16 cellular contexts compared by ENCODE assay signal in genomic region chr14:24266344-24267244, GRCh38.
"Had no signal": no experiment of that assay in that cellular context is flagged by ENCODE, and none has a peak within 500 bp of the region (broad histone marks: within the 10 kb centered on the region; RNA-seq: fewer than 3 reads in every experiment).

No MANE protein-coding gene starts in this region.

- H3K27ac ChIP-seq: heart right ventricle, right atrium auricular region, tibial artery, vagina had no signal

- H3K27me3 ChIP-seq: heart right ventricle, right atrium auricular region, tibial artery, vagina had no signal

- H3K4me3 ChIP-seq: heart right ventricle, right atrium auricular region, skin epidermis, tibial artery, vagina had no signal

- ATAC-seq: activated CD8-positive, alpha-beta memory T cell treated with anti-CD3 and anti-CD28 coated beads, Interleukin-2, amount 10 ng/mL, durations not matched to agents 7 days and 5 days; heart right ventricle had no signal

- H3K9me3 ChIP-seq: heart right ventricle, right atrium auricular region, tibial artery, vagina had no signal

- H3K27me3 Mint-ChIP-seq: activated CD8-positive, alpha-beta memory T cell treated with anti-CD3 and anti-CD28 coated beads, Interleukin-2, amount 10 ng/mL, durations not matched to agents 7 days and 5 days had no signal

- H3K4me3 Mint-ChIP-seq: activated CD8-positive, alpha-beta memory T cell treated with anti-CD3 and anti-CD28 coated beads, Interleukin-2, amount 10 ng/mL, durations not matched to agents 7 days and 5 days; T-helper 2 cell treated with Interferon-gamma antibody and Interleukin-4, amounts not matched to agents 5 μg/mL and 100 μg/mL, for 36 hours had no signal

- H3K27ac Mint-ChIP-seq: activated CD8-positive, alpha-beta memory T cell treated with anti-CD3 and anti-CD28 coated beads, Interleukin-2, amount 10 ng/mL, durations not matched to agents 7 days and 5 days; T-helper 2 cell treated with Interferon-gamma antibody and Interleukin-4, amounts not matched to agents 5 μg/mL and 100 μg/mL, for 36 hours had no signal

- H3K9me3 Mint-ChIP-seq: T-helper 2 cell treated with Interferon-gamma antibody and Interleukin-4, amounts not matched to agents 5 μg/mL and 100 μg/mL, for 36 hours had no signal

- FAIRE-seq: endometrium, frontal cortex, keratinocyte had no signal

- DNase-seq: activated CD4-positive, alpha-beta T cell treated with anti-CD3 and anti-CD28 coated beads for 1 hour; activated CD4-positive, alpha-beta T cell treated with anti-CD3 and anti-CD28 coated beads, Interleukin-2, amount 50 U/mL, for 48 hours; activated CD8-positive, alpha-beta memory T cell treated with anti-CD3 and anti-CD28 coated beads, Interleukin-2, amount 10 ng/mL, durations not matched to agents 7 days and 5 days; activated T-cell treated with anti-CD3 and anti-CD28 coated beads, Interleukin-2, amount 50 U/mL, for 48 hours; amygdala; cerebellar nuclear complex; heart right ventricle; stimulated activated CD4-positive, alpha-beta T cell treated with anti-CD3 and anti-CD28 coated beads, Interleukin-4, amount 100 ng/mL, for 4 hours had no signal
